Comparison of ENCODE assay signal across 11 cellular contexts in genomic region chr1:206708058-206708457, GRCh38. TPM values are rescaled to one million over a fixed set of nuclear protein-coding genes. Genes with fewer than 3 reads are reported as not detected.
DNase-seq lines count a peak whose midpoint lies in the region; ATAC-seq, FAIRE-seq and TF ChIP-seq lines count a peak whose summit lies in the region.
"Had no signal": no experiment of that assay in that cellular context is flagged by ENCODE, and none has a peak within 500 bp of the region (broad histone marks: within the 10 kb centered on the region; RNA-seq: fewer than 3 reads in every experiment).

No MANE protein-coding gene starts in this region.

- H3K27me3 Mint-ChIP-seq in glutamatergic neuron (ENCODE audit: unreplicated experiment), result peaks cover 6% of the 10 kb centered on the region

- no peak for TF ChIP-seq RAD21 in A549 (conservative IDR thresholded peaks at IDR 0.05 in 1 of 2, IDR thresholded peaks at IDR 0.05 in 1 of 2)

- no peak for TF ChIP-seq EP300 in A549 (IDR thresholded peaks at IDR 0.05)

- WGBS in A549 (ENCODE audit: missing lambda C conversion rate), result 81% methylated on average over 2 of the region's 2 CpGs

- FAIRE-seq in A549 (lab: Jason Lieb, UNC) (no peak), frontal cortex (lab: Jason Lieb, UNC) (no peak)

- no peaks in the 10 kb centered on the region for H3K36me3 Mint-ChIP-seq in glutamatergic neuron (ENCODE audit: unreplicated experiment)

- POLR2A ChIA-PET in A549 (lab: Yijun Ruan, JAX), result interaction anchor here (0.6 kb wide), 1 partner anchor 41 kb away, joined by 5 read pairs; no protein-coding TSS in a partner anchor

- DNase-seq in A549 (ENCODE audit: low read depth in 1 of 2, low spot score in 1 of 2) (no peak), MV-4-11 (lab: John Stamatoyannopoulos, UW) (peak; percentile 87), glutamatergic neuron (no peak), retina (no peak), frontal cortex (ENCODE audit: low spot score in 2 of 2) (no peak), activated gamma-delta T cell (lab: John Stamatoyannopoulos, UW) (no peak)
- DNase-seq: cortex of kidney; DND-41; stimulated activated CD8-positive, alpha-beta memory T cell treated with anti-CD3 and anti-CD28 coated beads, Interleukin-4, amount 100 ng/mL, for 48 hours had no signal

- H3K9me3 ChIP-seq in A549, result no peaks in the 10 kb centered on the region

- TF ChIP-seq CTCF in A549 (IDR thresholded peaks at IDR 0.05) (no peak), glutamatergic neuron (IDR thresholded peaks at IDR 0.05; ENCODE audit: partially characterized antibody, unreplicated experiment) (no peak)

- peak overlapping the region; percentile 40 for H3K4me3 Mint-ChIP-seq in glutamatergic neuron (ENCODE audit: unreplicated experiment)

- CTCF ChIA-PET in A549 (lab: Yijun Ruan, JAX), result interaction anchor here (0.9 to 12.1 kb wide), 5 partner anchors 11 to 223 kb away, joined by 3 to 116 read pairs (median 3); no protein-coding TSS in a partner anchor

- H3K27ac Mint-ChIP-seq in glutamatergic neuron (ENCODE audit: unreplicated experiment), result peak overlapping the region; percentile 35

- H3K4me2 ChIP-seq in A549, result peak overlapping the region; percentile 91

- ATAC-seq in A549 (peak in 1 of 2 experiments; percentile 7; a peak in 2 of 6 replicates), GM21381 (IDR thresholded peaks at IDR 0.05; ENCODE audit: unreplicated experiment) (peak; percentile 62), SK-N-SH treated with all-trans-retinoic acid at 6 μM for 48 hours (no peak; the same call in 2 of the 3 replicates)

- no peak overlapping the region for H3K4me3 ChIP-seq in A549

- peaks cover 6% of the 10 kb centered on the region for H3K9me3 Mint-ChIP-seq in glutamatergic neuron (ENCODE audit: unreplicated experiment)

- H3K4me1 ChIP-seq in A549, result peaks cover 89% of the 10 kb centered on the region

- H3K27ac ChIP-seq in A549, result peak overlapping the region; percentile 74 to 85; a peak in 4 of 6 replicates

- H3K4me1 Mint-ChIP-seq in glutamatergic neuron (ENCODE audit: low read depth, unreplicated experiment), result peaks cover 69% of the 10 kb centered on the region

- no peak for TF ChIP-seq POLR2A in A549 (IDR thresholded peaks at IDR 0.05; ENCODE audit: low read length)

TF ChIP-seq in A549, 52 proteins besides CTCF, POLR2A, EP300 and RAD21:
- TF ChIP-seq POLR2AphosphoS2 (conservative IDR thresholded peaks at IDR 0.05; ENCODE audit: low read length), result no peak
- no peak for TF ChIP-seq HOXB13 (CRISPR knock-in tag; IDR thresholded peaks at IDR 0.05; ENCODE audit: low read depth)
- TF ChIP-seq HEYL (CRISPR knock-in tag; IDR thresholded peaks at IDR 0.05), result no peak
- TF ChIP-seq MAZ (IDR thresholded peaks at IDR 0.05; ENCODE audit: borderline replicate concordance, low read depth, low read length), result no peak
- TF ChIP-seq RCOR1 (IDR thresholded peaks at IDR 0.05; ENCODE audit: low read depth, low read length), result no peak
- no peak for TF ChIP-seq TFCP2L1 (CRISPR knock-in tag; IDR thresholded peaks at IDR 0.05)
- TF ChIP-seq BHLHE40 (IDR thresholded peaks at IDR 0.05; ENCODE audit: low read depth, low read length), result no peak
- no peak for TF ChIP-seq PBX3 (IDR thresholded peaks at IDR 0.05)
- TF ChIP-seq HDAC2 (IDR thresholded peaks at IDR 0.05), result no peak
- TF ChIP-seq, protein P1, sequence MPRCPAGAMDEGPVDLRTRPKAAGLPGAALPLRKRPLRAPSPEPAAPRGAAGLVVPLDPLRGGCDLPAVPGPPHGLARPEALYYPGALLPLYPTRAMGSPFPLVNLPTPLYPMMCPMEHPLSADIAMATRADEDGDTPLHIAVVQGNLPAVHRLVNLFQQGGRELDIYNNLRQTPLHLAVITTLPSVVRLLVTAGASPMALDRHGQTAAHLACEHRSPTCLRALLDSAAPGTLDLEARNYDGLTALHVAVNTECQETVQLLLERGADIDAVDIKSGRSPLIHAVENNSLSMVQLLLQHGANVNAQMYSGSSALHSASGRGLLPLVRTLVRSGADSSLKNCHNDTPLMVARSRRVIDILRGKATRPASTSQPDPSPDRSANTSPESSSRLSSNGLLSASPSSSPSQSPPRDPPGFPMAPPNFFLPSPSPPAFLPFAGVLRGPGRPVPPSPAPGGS (IDR thresholded peaks at IDR 0.05), result no peak

TF ChIP-seq in SK-N-SH treated with all-trans-retinoic acid at 6 μM for 48 hours, 23 proteins besides CTCF, POLR2A, EP300 and RAD21:
- TF ChIP-seq PPARA (CRISPR knock-in tag; IDR thresholded peaks at IDR 0.05; ENCODE audit: borderline replicate concordance), result no peak
- TF ChIP-seq, protein P2, sequence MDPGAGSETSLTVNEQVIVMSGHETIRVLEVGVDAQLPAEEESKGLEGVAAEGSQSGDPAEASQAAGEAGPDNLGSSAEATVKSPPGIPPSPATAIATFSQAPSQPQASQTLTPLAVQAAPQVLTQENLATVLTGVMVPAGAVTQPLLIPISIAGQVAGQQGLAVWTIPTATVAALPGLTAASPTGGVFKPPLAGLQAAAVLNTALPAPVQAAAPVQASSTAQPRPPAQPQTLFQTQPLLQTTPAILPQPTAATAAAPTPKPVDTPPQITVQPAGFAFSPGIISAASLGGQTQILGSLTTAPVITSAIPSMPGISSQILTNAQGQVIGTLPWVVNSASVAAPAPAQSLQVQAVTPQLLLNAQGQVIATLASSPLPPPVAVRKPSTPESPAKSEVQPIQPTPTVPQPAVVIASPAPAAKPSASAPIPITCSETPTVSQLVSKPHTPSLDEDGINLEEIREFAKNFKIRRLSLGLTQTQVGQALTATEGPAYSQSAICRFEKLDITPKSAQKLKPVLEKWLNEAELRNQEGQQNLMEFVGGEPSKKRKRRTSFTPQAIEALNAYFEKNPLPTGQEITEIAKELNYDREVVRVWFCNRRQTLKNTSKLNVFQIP (CRISPR knock-in tag; IDR thresholded peaks at IDR 0.05; ENCODE audit: borderline replicate concordance, low read depth), result no peak
- TF ChIP-seq CSDC2 (CRISPR knock-in tag; IDR thresholded peaks at IDR 0.05), result no peak
- no peak for TF ChIP-seq ZFP30 (CRISPR knock-in tag; IDR thresholded peaks at IDR 0.05)
- TF ChIP-seq OSR1 (CRISPR knock-in tag; IDR thresholded peaks at IDR 0.05), result no peak

RNA-seq across cellular contexts. Expression of gene MAPKAPK2, which starts 23.4 kb away (rescaled TPM):
- polyA plus RNA-seq in A549 (2011; rRNA removed) (37.2 and 48.5 TPM in 2 replicates), A549 (2017; fragmentation: RNase III; extraction: RNeasy Plus Mini Kit Qiagen cat#74134 plus additional on column Dnase treatment) (36.5 to 43.8 TPM (median 43.0 TPM) in 3 replicates)
- 34.3 and 42.5 TPM in 2 replicates for polyA plus RNA-seq in A549 (2012; cell fraction: cytosol; rRNA removed)
- 62.0 and 66.6 TPM in 2 replicates for polyA plus RNA-seq in A549 (2012; cell fraction: nucleus; rRNA removed)
- 49.2 and 51.4 TPM in 2 replicates for polyA minus RNA-seq in A549 (2011; rRNA and poly(A)+ RNA removed)
- total RNA-seq in glutamatergic neuron (ENCODE audit: unreplicated experiment) (93.8 TPM), frontal cortex (7.3 TPM)

Comparison
In these comparisons a context has a peak if more than half of its experiments do, and no peak if none do; other contexts are left out.
1. RNA of gene MAPKAPK2, which starts 23.4 kb away (total RNA-seq): 93.8 TPM in glutamatergic neuron (single experiment); 7.3 TPM in frontal cortex (single experiment); every median in the first group is over 10 times any median in the second.